1 cellular context compared by ENCODE assay signal in genomic region chr6:27545271-27546046, GRCh38.
TF ChIP-seq lines count a peak whose summit lies in the region.

No MANE protein-coding gene starts in this region.

TF ChIP-seq in K562, 482 proteins besides CTCF, POLR2A, EP300 and RAD21 (continued from another document and continues in another):
- TF ChIP-seq PURB (CRISPR knock-in tag; IDR thresholded peaks at IDR 0.05; ENCODE audit: low read depth) (no peak), NFXL1 (CRISPR knock-in tag; IDR thresholded peaks at IDR 0.05) (no peak), MTA3 (IDR thresholded peaks at IDR 0.05; ENCODE audit: borderline replicate concordance) (no peak; the same call in 1 of the 2 replicates), PHF8 (IDR thresholded peaks at IDR 0.05; ENCODE audit: borderline replicate concordance, low read length) (peak; percentile 44; the same call in 1 of the 2 replicates), ASH1L (IDR thresholded peaks at IDR 0.05; ENCODE audit: borderline replicate concordance, low read depth, partially characterized antibody) (no peak), STAT6 (CRISPR knock-in tag; IDR thresholded peaks at IDR 0.05) (no peak), SNRNP70 (optimal IDR thresholded peaks at IDR 0.05; ENCODE audit: low read depth, low read length) (no peak), MAX (CRISPR knock-in tag; IDR thresholded peaks at IDR 0.05) (peak; percentile 53; the same call in 1 of the 2 replicates), ZNF232 (CRISPR knock-in tag; IDR thresholded peaks at IDR 0.05) (no peak), MBD2 (IDR thresholded peaks at IDR 0.05; ENCODE audit: borderline replicate concordance, low read depth) (no peak), ZNF347 (CRISPR knock-in tag; IDR thresholded peaks at IDR 0.05; ENCODE audit: low read depth) (no peak), PRPF4 (IDR thresholded peaks at IDR 0.05; ENCODE audit: insufficient read depth, low read depth, low read length, poor library complexity, severe bottlenecking) (no peak), SMARCA4 (IDR thresholded peaks at IDR 0.05) (0 out of 2 replicates have a peak, but pooled peaks have one; percentile 18), MXD1 (CRISPR knock-in tag; IDR thresholded peaks at IDR 0.05; ENCODE audit: borderline replicate concordance, poor library complexity, severe bottlenecking) (no peak), DMBX1 (CRISPR knock-in tag; IDR thresholded peaks at IDR 0.05; ENCODE audit: borderline replicate concordance) (no peak), CHD4 (IDR thresholded peaks at IDR 0.05; ENCODE audit: insufficient read depth, insufficient replicate concordance, low read depth, low read length, poor library complexity, severe bottlenecking) (no peak), SIN3B (IDR thresholded peaks at IDR 0.05; ENCODE audit: low read depth) (no peak), ZNF507 (tag; conservative IDR thresholded peaks at IDR 0.05) (no peak), TSC22D4 (tag; IDR thresholded peaks at IDR 0.05) (no peak), SNIP1 (IDR thresholded peaks at IDR 0.05; ENCODE audit: low read depth) (no peak), FOXM1 (IDR thresholded peaks at IDR 0.05; ENCODE audit: low read depth) (peak; percentile 62), FOXM1 (CRISPR knock-in tag; IDR thresholded peaks at IDR 0.05; ENCODE audit: low read depth) (peak; percentile 80; the same call in 1 of the 2 replicates), BRF1 (IDR thresholded peaks at IDR 0.05; ENCODE audit: borderline replicate concordance, extremely low read depth, insufficient read length) (peak; percentile 83), NBN (IDR thresholded peaks at IDR 0.05; ENCODE audit: low read depth) (peak; percentile 93; the same call in 1 of the 2 replicates), ZC3H11A (IDR thresholded peaks at IDR 0.05; ENCODE audit: low read depth, low read length) (no peak), ZHX1 (conservative IDR thresholded peaks at IDR 0.05; ENCODE audit: low read length) (0 out of 2 replicates have a peak, but pooled peaks have one; percentile 77), U2AF2 (optimal IDR thresholded peaks at IDR 0.05; ENCODE audit: low read depth, low read length) (no peak), NCOA4 (IDR thresholded peaks at IDR 0.05; ENCODE audit: partially characterized antibody) (no peak), GTF2A2 (tag; IDR thresholded peaks at IDR 0.05) (no peak), ZBTB1 (CRISPR knock-in tag; IDR thresholded peaks at IDR 0.05; ENCODE audit: borderline replicate concordance, low read depth) (peak; percentile 33; the same call in 1 of the 2 replicates), E2F1 (CRISPR knock-in tag; IDR thresholded peaks at IDR 0.05) (peak; percentile 95), ZBTB11 (CRISPR knock-in tag; IDR thresholded peaks at IDR 0.05) (no peak), MCM2 (IDR thresholded peaks at IDR 0.05; ENCODE audit: low read depth) (no peak), KDM1A (IDR thresholded peaks at IDR 0.05) (no peak), IRF1 (CRISPR knock-in tag; IDR thresholded peaks at IDR 0.05; ENCODE audit: borderline replicate concordance) (no peak), TCFL5 (CRISPR knock-in tag; conservative IDR thresholded peaks at IDR 0.05) (no peak), ETV5 (CRISPR knock-in tag; IDR thresholded peaks at IDR 0.05; ENCODE audit: low read depth) (peak; percentile 33; the same call in 1 of the 2 replicates), NR2C2 (CRISPR knock-in tag; IDR thresholded peaks at IDR 0.05) (no peak), NR2C2 (tag; IDR thresholded peaks at IDR 0.05) (no peak; the same call in 1 of the 2 replicates), GTF2E2 (tag; IDR thresholded peaks at IDR 0.05) (no peak), RNF2 (IDR thresholded peaks at IDR 0.05) (peak; percentile 88), KDM4B (IDR thresholded peaks at IDR 0.05; ENCODE audit: borderline replicate concordance in 2 of 2, low read depth in 1 of 2) (no peak; a peak in 1 of 4 replicates), KAT8 (IDR thresholded peaks at IDR 0.05; ENCODE audit: low read depth) (no peak), TFAP4 (CRISPR knock-in tag; IDR thresholded peaks at IDR 0.05; ENCODE audit: borderline replicate concordance) (peak; percentile 77; the same call in 1 of the 2 replicates), NR1H2 (CRISPR knock-in tag; IDR thresholded peaks at IDR 0.05) (0 out of 2 replicates have a peak, but pooled peaks have one; percentile 75), SETDB1 (IDR thresholded peaks at IDR 0.05; ENCODE audit: low read length) (no peak), MEIS2 (IDR thresholded peaks at IDR 0.05; ENCODE audit: partially characterized antibody) (no peak), ZNF518B (CRISPR knock-in tag; IDR thresholded peaks at IDR 0.05) (no peak), STAT5B (CRISPR knock-in tag; IDR thresholded peaks at IDR 0.05) (no peak), TBL1XR1 (IDR thresholded peaks at IDR 0.05; ENCODE audit: low read length in 2 of 2) (peak; percentile 58 to 93; a peak in 2 of 4 replicates)
